ENCODE assay signal across 1 cellular context in genomic region chr7:32587431-32587948, GRCh38.
TF ChIP-seq lines count a peak whose summit lies in the region.

No MANE protein-coding gene starts in this region.

TF ChIP-seq in GM23338, 12 proteins besides CTCF, POLR2A, EP300 and RAD21:
- TF ChIP-seq STAT1 (IDR thresholded peaks at IDR 0.05; ENCODE audit: unreplicated experiment): no peak
- no peak for TF ChIP-seq CREB1 (CRISPR knock-in tag; IDR thresholded peaks at IDR 0.05; ENCODE audit: low read depth)
- no peak for TF ChIP-seq ZNF331 (CRISPR knock-in tag; IDR thresholded peaks at IDR 0.05; ENCODE audit: low read depth)
- TF ChIP-seq EZH2phosphoT487 (IDR thresholded peaks at IDR 0.05; ENCODE audit: unreplicated experiment): no peak
- TF ChIP-seq EZH2 (IDR thresholded peaks at IDR 0.05; ENCODE audit: low read depth, unreplicated experiment): no peak
- TF ChIP-seq, protein P1, sequence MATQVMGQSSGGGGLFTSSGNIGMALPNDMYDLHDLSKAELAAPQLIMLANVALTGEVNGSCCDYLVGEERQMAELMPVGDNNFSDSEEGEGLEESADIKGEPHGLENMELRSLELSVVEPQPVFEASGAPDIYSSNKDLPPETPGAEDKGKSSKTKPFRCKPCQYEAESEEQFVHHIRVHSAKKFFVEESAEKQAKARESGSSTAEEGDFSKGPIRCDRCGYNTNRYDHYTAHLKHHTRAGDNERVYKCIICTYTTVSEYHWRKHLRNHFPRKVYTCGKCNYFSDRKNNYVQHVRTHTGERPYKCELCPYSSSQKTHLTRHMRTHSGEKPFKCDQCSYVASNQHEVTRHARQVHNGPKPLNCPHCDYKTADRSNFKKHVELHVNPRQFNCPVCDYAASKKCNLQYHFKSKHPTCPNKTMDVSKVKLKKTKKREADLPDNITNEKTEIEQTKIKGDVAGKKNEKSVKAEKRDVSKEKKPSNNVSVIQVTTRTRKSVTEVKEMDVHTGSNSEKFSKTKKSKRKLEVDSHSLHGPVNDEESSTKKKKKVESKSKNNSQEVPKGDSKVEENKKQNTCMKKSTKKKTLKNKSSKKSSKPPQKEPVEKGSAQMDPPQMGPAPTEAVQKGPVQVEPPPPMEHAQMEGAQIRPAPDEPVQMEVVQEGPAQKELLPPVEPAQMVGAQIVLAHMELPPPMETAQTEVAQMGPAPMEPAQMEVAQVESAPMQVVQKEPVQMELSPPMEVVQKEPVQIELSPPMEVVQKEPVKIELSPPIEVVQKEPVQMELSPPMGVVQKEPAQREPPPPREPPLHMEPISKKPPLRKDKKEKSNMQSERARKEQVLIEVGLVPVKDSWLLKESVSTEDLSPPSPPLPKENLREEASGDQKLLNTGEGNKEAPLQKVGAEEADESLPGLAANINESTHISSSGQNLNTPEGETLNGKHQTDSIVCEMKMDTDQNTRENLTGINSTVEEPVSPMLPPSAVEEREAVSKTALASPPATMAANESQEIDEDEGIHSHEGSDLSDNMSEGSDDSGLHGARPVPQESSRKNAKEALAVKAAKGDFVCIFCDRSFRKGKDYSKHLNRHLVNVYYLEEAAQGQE (IDR thresholded peaks at IDR 0.05; ENCODE audit: unreplicated experiment): no peak
- TF ChIP-seq NANOG (IDR thresholded peaks at IDR 0.05; ENCODE audit: borderline replicate concordance): no peak
- TF ChIP-seq POLR2AphosphoS5 (IDR thresholded peaks at IDR 0.05; ENCODE audit: low read depth): no peak
- TF ChIP-seq ZNF462 (CRISPR knock-in tag; IDR thresholded peaks at IDR 0.05): no peak
- TF ChIP-seq ZNF114 (CRISPR knock-in tag; IDR thresholded peaks at IDR 0.05): no peak
- TF ChIP-seq JUNB (IDR thresholded peaks at IDR 0.05; ENCODE audit: unreplicated experiment): no peak
- no peak for TF ChIP-seq ETS1 (IDR thresholded peaks at IDR 0.05)
TF ChIP-seq in GM23338: peak in this region for 0.
